ENCODE assay signal across 17 cellular contexts in the genomic region with DNA sequence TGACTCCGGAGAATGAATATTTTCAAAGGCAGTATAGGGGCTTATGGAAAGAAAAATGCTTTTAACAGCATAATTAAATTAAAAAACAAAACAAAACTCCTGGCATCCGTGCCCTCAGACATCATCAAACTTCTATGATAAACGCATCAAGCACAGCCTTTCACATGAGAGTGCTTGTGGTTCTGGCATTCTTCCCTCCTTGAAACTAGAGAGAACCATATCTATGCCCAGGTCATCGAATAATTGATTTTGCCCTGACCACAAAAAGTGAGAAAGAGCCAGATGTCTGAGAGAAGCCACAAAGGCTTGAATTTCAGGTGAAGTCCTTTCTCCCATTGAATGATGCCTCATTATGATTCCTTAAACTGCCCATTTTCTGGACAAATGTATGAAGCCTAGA.
"Had no signal": no experiment of that assay in that cellular context is flagged by ENCODE, and none has a peak within 500 bp of the region (broad histone marks: within the 10 kb centered on the region; RNA-seq: fewer than 3 reads in every experiment).

No MANE protein-coding gene starts in this region.

- DNase-seq: activated CD4-positive, alpha-beta T cell treated with anti-CD3 and anti-CD28 coated beads, Interleukin-2, amount 50 U/mL, for 1 hour; activated CD8-positive, alpha-beta memory T cell treated with anti-CD3 and anti-CD28 coated beads for 24 hours; activated naive CD4-positive, alpha-beta T cell treated with anti-CD3 and anti-CD28 coated beads, Interleukin-2, amount 10 ng/mL, durations not matched to agents 7 days and 5 days; activated T-cell treated with anti-CD3 and anti-CD28 coated beads for 4 hours; colonic mucosa; foreskin melanocyte; head of caudate nucleus; immature natural killer cell; ovary; right lobe of liver; stimulated activated naive CD8-positive, alpha-beta T cell treated with anti-CD3 and anti-CD28 coated beads, Interleukin-15, Interleukin-2, amounts not matched to agents 100 U/mL and 50 U/mL, for 24 hours; T1000; trophoblast cell had no signal

- H3K36me3 Mint-ChIP-seq: activated naive CD4-positive, alpha-beta T cell treated with anti-CD3 and anti-CD28 coated beads, Interleukin-2, amount 10 ng/mL, durations not matched to agents 7 days and 5 days; immature natural killer cell had no signal

- H3K4me1 Mint-ChIP-seq: activated naive CD4-positive, alpha-beta T cell treated with anti-CD3 and anti-CD28 coated beads, Interleukin-2, amount 10 ng/mL, durations not matched to agents 7 days and 5 days; immature natural killer cell; neural crest cell had no signal

- H3K4me3 ChIP-seq: ascending aorta, colonic mucosa, esophagus muscularis mucosa, ovary, right lobe of liver had no signal

- H3K9me3 ChIP-seq: ascending aorta, colonic mucosa, esophagus muscularis mucosa, ovary, right lobe of liver had no signal

- H3K9me3 Mint-ChIP-seq: activated naive CD4-positive, alpha-beta T cell treated with anti-CD3 and anti-CD28 coated beads, Interleukin-2, amount 10 ng/mL, durations not matched to agents 7 days and 5 days had no signal

- ATAC-seq: activated CD4-positive, CD25-positive, alpha-beta regulatory T cell treated with anti-CD3 and anti-CD28 coated beads, Interleukin-2, amount 50 U/mL, for 24 hours; right lobe of liver; stimulated activated naive CD8-positive, alpha-beta T cell treated with anti-CD3 and anti-CD28 coated beads, Interleukin-15, Interleukin-2, amounts not matched to agents 100 U/mL and 50 U/mL, for 24 hours had no signal

- H3K27ac Mint-ChIP-seq: activated naive CD4-positive, alpha-beta T cell treated with anti-CD3 and anti-CD28 coated beads, Interleukin-2, amount 10 ng/mL, durations not matched to agents 7 days and 5 days; immature natural killer cell had no signal

- H3K27ac ChIP-seq: ascending aorta, colonic mucosa, esophagus muscularis mucosa, ovary, right lobe of liver had no signal

- H3K4me3 Mint-ChIP-seq: activated naive CD4-positive, alpha-beta T cell treated with anti-CD3 and anti-CD28 coated beads, Interleukin-2, amount 10 ng/mL, durations not matched to agents 7 days and 5 days; immature natural killer cell; neural crest cell had no signal

- H3K27me3 ChIP-seq: ascending aorta, colonic mucosa, esophagus muscularis mucosa, ovary, right lobe of liver had no signal

- H3K36me3 ChIP-seq: ascending aorta, colonic mucosa, esophagus muscularis mucosa, ovary, right lobe of liver had no signal

- H3K27me3 Mint-ChIP-seq: activated naive CD4-positive, alpha-beta T cell treated with anti-CD3 and anti-CD28 coated beads, Interleukin-2, amount 10 ng/mL, durations not matched to agents 7 days and 5 days had no signal

- H3K4me1 ChIP-seq: ascending aorta, colonic mucosa, esophagus muscularis mucosa, right lobe of liver had no signal
